Comparison of ENCODE assay signal across 19 cellular contexts in the genomic region with DNA sequence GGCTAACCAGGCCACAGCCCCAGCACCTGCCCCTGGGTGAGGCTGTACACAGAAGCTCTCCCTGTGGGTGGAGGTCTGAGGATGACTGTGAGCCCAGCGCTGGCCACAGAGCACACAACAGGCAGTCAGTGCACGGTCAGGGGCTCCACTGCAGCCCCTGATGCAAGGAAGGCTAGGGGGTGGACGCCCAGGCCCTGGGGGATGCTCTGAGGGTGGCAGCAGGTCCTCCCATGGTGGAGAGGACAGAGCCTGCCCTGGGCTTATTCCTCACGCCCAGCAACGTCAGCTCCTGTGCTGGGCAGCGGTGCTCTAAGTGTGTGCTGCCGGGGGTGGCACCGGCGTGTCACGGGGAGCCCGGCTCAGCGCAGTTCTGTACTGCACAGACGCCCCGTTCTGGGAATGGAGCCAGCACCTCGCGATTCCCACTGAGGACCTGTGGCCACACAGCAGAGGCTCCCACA.
DNase-seq lines count a peak whose midpoint lies in the region; ATAC-seq, FAIRE-seq and TF ChIP-seq lines count a peak whose summit lies in the region.
"Had no signal": no experiment of that assay in that cellular context is flagged by ENCODE, and none has a peak within 500 bp of the region (broad histone marks: within the 10 kb centered on the region; RNA-seq: fewer than 3 reads in every experiment).

No MANE protein-coding gene starts in this region.

- TF ChIP-seq CTCF in H1 (IDR thresholded peaks at IDR 0.05; ENCODE audit: control extremely low read depth in 1 of 3, insufficient read depth in 1 of 3, low read depth in 1 of 3, low read length in 3 of 3) (no peak), lower lobe of right lung (IDR thresholded peaks at IDR 0.05) (no peak), tibial artery (IDR thresholded peaks at IDR 0.05) (no peak), PC-3 (conservative IDR thresholded peaks at IDR 0.05; ENCODE audit: low read depth, low read length) (no peak)

- intact Hi-C loops in lower lobe of right lung (cut with DNase I) = no loop called here
- intact Hi-C loops in tibial artery (cut with DNase I; ENCODE audit: low total_unique reads) = no loop called here
- intact Hi-C loops in PC-3 (cut with micrococcal nuclease) = no loop called here

- H3K9ac ChIP-seq in H1 (replicated peaks in 1 of 4; ENCODE audit: extremely low read depth in 1 of 4, low read depth in 3 of 4, low read length in 3 of 4) = no peak overlapping the region
- no peak overlapping the region for H3K9ac ChIP-seq in PC-3 (ENCODE audit: low read length)

- CTCF ChIA-PET in H1 (lab: Charles Lee; ENCODE audit: partially characterized antibody) (interaction anchor here (0.8 to 2.4 kb wide), 4 partner anchors 16 to 126 kb away, joined by 4 to 9 read pairs (median 7); no protein-coding TSS in a partner anchor), PC-3 (lab: Charles Lee) (no interaction called here)

- H3K14ac ChIP-seq in H1 (ENCODE audit: insufficient read length) = no peak overlapping the region

- H3K27me3 ChIP-seq in H1 (replicated peaks in 1 of 4; ENCODE audit: control insufficient read depth in 3 of 4, extremely low read depth in 1 of 4, insufficient read depth in 3 of 4, low read length in 3 of 4) = no peaks in the 10 kb centered on the region
- H3K27me3 ChIP-seq in lower lobe of right lung (ENCODE audit: low read depth) = no peaks in the 10 kb centered on the region
- H3K27me3 ChIP-seq in tibial artery = no peaks in the 10 kb centered on the region
- no peaks in the 10 kb centered on the region for H3K27me3 ChIP-seq in PC-3 (ENCODE audit: low read length)

- H3K23me2 ChIP-seq in H1 (ENCODE audit: low read depth, low read length) = no peaks in the 10 kb centered on the region

- 90% methylated on average over 16 of the region's 16 CpGs; no CpG with 5 or more reads in 1 of the 2 experiments for WGBS in H1 (ENCODE audit: extremely low coverage in 1 of 2, insufficient coverage in 1 of 2, insufficient read length in 1 of 2, insufficient replicate concordance in 2 of 2, low coverage in 1 of 2, low lambda C conversion rate in 2 of 2, missing lambda C conversion rate in 1 of 2), 2 experiments

- no peak overlapping the region for H2BK20ac ChIP-seq in H1 (ENCODE audit: low read length)

- H2BK5ac ChIP-seq in H1 (ENCODE audit: low read depth, low read length) = no peak overlapping the region; the same call in 1 of the 2 replicates

- H2BK12ac ChIP-seq in H1 (ENCODE audit: low read depth, low read length) = no peak overlapping the region

- POLR2A ChIA-PET in H1 (lab: Charles Lee; ENCODE audit: partially characterized antibody) (no interaction called here), PC-3 (lab: Charles Lee; ENCODE audit: unreplicated experiment) (no interaction called here)

- FAIRE-seq in H1 (lab: Jason Lieb, UNC) = no peak
- FAIRE-seq: A549, H54 had no signal

- peaks cover 7% of the 10 kb centered on the region for H3K79me1 ChIP-seq in H1 (ENCODE audit: low read depth, low read length)

- H4K91ac ChIP-seq in H1 (replicated peaks; ENCODE audit: insufficient read length, low read length) = no peak overlapping the region

- TF ChIP-seq EP300 in H1 (IDR thresholded peaks at IDR 0.05; ENCODE audit: borderline replicate concordance in 1 of 2, low read depth in 2 of 2, low read length in 2 of 2) = no peak

- H3K56ac ChIP-seq in H1 (replicated peaks; ENCODE audit: insufficient read length, low read depth, low read length) = no peak overlapping the region

- H3K23ac ChIP-seq in H1 (ENCODE audit: insufficient read length) = no peak overlapping the region

- H3K9me3 ChIP-seq in H1 (ENCODE audit: insufficient read depth in 2 of 2, low read depth in 1 of 2, low read length in 1 of 2) = no peaks in the 10 kb centered on the region
- no peaks in the 10 kb centered on the region for H3K9me3 ChIP-seq in lower lobe of right lung
- H3K9me3 ChIP-seq in tibial artery = no peaks in the 10 kb centered on the region
- H3K9me3 ChIP-seq in PC-3 (ENCODE audit: low read length) = no peaks in the 10 kb centered on the region
- H3K9me3 ChIP-seq: A549, Caco-2 had no signal

- no peak overlapping the region for H3K18ac ChIP-seq in H1 (ENCODE audit: extremely low read depth, low read length)

- no peak overlapping the region for H2AK5ac ChIP-seq in H1 (ENCODE audit: low read depth, low read length)

- H3K4me2 ChIP-seq in H1 (ENCODE audit: insufficient read depth in 1 of 2, low read depth in 2 of 2, low read length in 2 of 2) = no peak overlapping the region
- H3K4me2 ChIP-seq in PC-3 (ENCODE audit: low read length) = no peak overlapping the region
- H3K4me2 ChIP-seq: A549 had no signal

- no peak overlapping the region for H3K4me3 ChIP-seq in H1 (ENCODE audit: extremely low read depth in 1 of 4, insufficient read depth in 2 of 4, low read depth in 3 of 4, low read length in 4 of 4)
- H3K4me3 ChIP-seq in lower lobe of right lung = no peak overlapping the region
- H3K4me3 ChIP-seq in tibial artery = no peak overlapping the region
- no peak overlapping the region for H3K4me3 ChIP-seq in PC-3 (ENCODE audit: low read length)
- H3K4me3 ChIP-seq: A549 had no signal

- BruUV-seq in PC-3 (replicated peaks; lab: Mats Ljungman, UMichigan) = no TSS peak

- ATAC-seq in lower lobe of right lung (no peak), PC-3 (no peak)
- ATAC-seq: A549; activated CD8-positive, alpha-beta T cell treated with anti-CD3 and anti-CD28 coated beads, Interleukin-2, amount 10 ng/mL, durations not matched to agents 7 days and 5 days had no signal

- DNase-seq in NCI-H2081 (lab: John Stamatoyannopoulos, UW) = peak; percentile 26 to 62
- no peak for DNase-seq in NCI-H2081 treated with DMSO at 0.1 percent for 48 hours (lab: John Stamatoyannopoulos, UW)
- no peak for DNase-seq in H1 (ENCODE audit: low read depth in 1 of 2, low spot score in 2 of 2)
- DNase-seq in lower lobe of right lung = peak; percentile 44
- DNase-seq in tibial artery = peak; percentile 14 to 54
- DNase-seq in NCI-H2171 (lab: John Stamatoyannopoulos, UW) = no peak
- no peak for DNase-seq in kidney tubule cell (ENCODE audit: low spot score)
- no peak for DNase-seq in PC-3
- DNase-seq: activated CD8-positive, alpha-beta T cell treated with anti-CD3 and anti-CD28 coated beads, Interleukin-2, amount 10 ng/mL, durations not matched to agents 7 days and 5 days; activated gamma-delta T cell; effector memory CD4-positive, alpha-beta T cell; immature natural killer cell; KG1; NCI-H146; NCI-H748 treated with DMSO at 0.1 percent for 48 hours; stimulated activated CD4-positive, alpha-beta T cell treated with anti-CD3 and anti-CD28 coated beads, Interleukin-4, amount 100 ng/mL, for 1 hour had no signal

- no peak overlapping the region for H3K4ac ChIP-seq in H1 (replicated peaks; ENCODE audit: insufficient read length, low read depth, low read length)

- no peak for TF ChIP-seq POLR2A in H1 (IDR thresholded peaks at IDR 0.05; ENCODE audit: control extremely low read depth in 1 of 2, low read depth in 2 of 2, low read length in 2 of 2)

- H4K20me1 ChIP-seq in H1 (replicated peaks in 1 of 2; ENCODE audit: control insufficient read depth in 1 of 2, insufficient read depth in 2 of 2, low read length in 2 of 2) = peaks cover 0 to 3% of the 10 kb centered on the region in 2 experiments
- H4K20me1 ChIP-seq in PC-3 (ENCODE audit: low read length) = no peaks in the 10 kb centered on the region

- no peak for TF ChIP-seq RAD21 in H1 (IDR thresholded peaks at IDR 0.05 in 1 of 2, conservative IDR thresholded peaks at IDR 0.05 in 1 of 2; ENCODE audit: low read depth in 2 of 2, low read length in 2 of 2)

- H3K79me2 ChIP-seq in H1 (ENCODE audit: control insufficient read depth in 1 of 2, insufficient read depth in 2 of 2, low read length in 2 of 2) (no peaks in the 10 kb centered on the region), PC-3 (ENCODE audit: low read length) (no peaks in the 10 kb centered on the region)

- H3F3A ChIP-seq in PC-3 (ENCODE audit: low read length, unreplicated experiment) = no peaks in the 10 kb centered on the region

- no peak overlapping the region for H4K5ac ChIP-seq in H1 (ENCODE audit: insufficient read length, low read depth, low read length)

- H3K4me1 ChIP-seq in H1 (replicated peaks in 1 of 4; ENCODE audit: control insufficient read depth in 3 of 4, insufficient read depth in 4 of 4, low read length in 3 of 4) (no peaks in the 10 kb centered on the region; a peak in 2 of 7 replicates), lower lobe of right lung (no peaks in the 10 kb centered on the region), tibial artery (no peaks in the 10 kb centered on the region), PC-3 (ENCODE audit: insufficient read depth, low read length) (no peaks in the 10 kb centered on the region)
- H3K4me1 ChIP-seq: A549, Caco-2 had no signal

- H3K27ac ChIP-seq in H1 (ENCODE audit: low read depth, low read length) (no peak overlapping the region), lower lobe of right lung (no peak overlapping the region), tibial artery (no peak overlapping the region), PC-3 (ENCODE audit: low read length) (no peak overlapping the region)
- H3K27ac ChIP-seq: A549 had no signal

- no peaks in the 10 kb centered on the region for H3K9me2 ChIP-seq in PC-3 (replicated peaks; ENCODE audit: low read length)

- H3K36me3 ChIP-seq in H1 (ENCODE audit: control insufficient read depth in 2 of 4, insufficient read depth in 4 of 4, low read length in 3 of 4) = no peaks in the 10 kb centered on the region; a peak in 1 of 8 replicates
- peaks cover 8% of the 10 kb centered on the region for H3K36me3 ChIP-seq in lower lobe of right lung
- peaks cover 0 to 20% (median 0%) of the 10 kb centered on the region in 3 donors for H3K36me3 ChIP-seq in tibial artery
- H3K36me3 ChIP-seq in PC-3 (ENCODE audit: low read depth, low read length) = no peaks in the 10 kb centered on the region

- peak overlapping the region; percentile 21; the same call in 1 of the 2 replicates for H4K8ac ChIP-seq in H1 (ENCODE audit: extremely low read depth, insufficient read depth, low read length)

- no peak overlapping the region for H2BK120ac ChIP-seq in H1 (replicated peaks; ENCODE audit: low read depth, low read length)

- H2BK15ac ChIP-seq in H1 (ENCODE audit: low read length) = no peak overlapping the region

- H2AFZ ChIP-seq in H1 (ENCODE audit: low read length) (no peak overlapping the region), PC-3 (ENCODE audit: low read length) (no peak overlapping the region)

TF ChIP-seq in H1, 55 proteins besides CTCF, POLR2A, EP300 and RAD21 (continues in another document):
- TF ChIP-seq POLR2AphosphoS5 (IDR thresholded peaks at IDR 0.05; ENCODE audit: low read depth, low read length) (no peak), CTBP2 (IDR thresholded peaks at IDR 0.05; ENCODE audit: borderline replicate concordance, insufficient read depth, insufficient read length, low read length) (no peak), KDM5A (IDR thresholded peaks at IDR 0.05; ENCODE audit: low read length) (no peak), NANOG (IDR thresholded peaks at IDR 0.05; ENCODE audit: insufficient read depth, low read depth, low read length, poor library complexity, severe bottlenecking) (no peak), SAP30 (IDR thresholded peaks at IDR 0.05; ENCODE audit: insufficient read depth, insufficient replicate concordance, low read length) (no peak), BRCA1 (IDR thresholded peaks at IDR 0.05; ENCODE audit: low read depth, low read length) (no peak)

Comparison
In these comparisons a context has a peak if more than half of its experiments do, and no peak if none do; other contexts are left out.
1. DNase-seq: peak in NCI-H2081 (2 of 2), lower lobe of right lung (single experiment) and tibial artery (2 of 2); none in NCI-H2081 treated with DMSO at 0.1 percent for 48 hours (single experiment), H1 (0 of 2), NCI-H2171 (single experiment), kidney tubule cell (single experiment) and PC-3 (single experiment).